In genomic region chr20:23937303-23938117, GRCh38 we compare ENCODE assay signal across 8 cellular contexts.
DNase-seq lines count a peak whose midpoint lies in the region; ATAC-seq and TF ChIP-seq lines count a peak whose summit lies in the region.

No MANE protein-coding gene starts in this region.

- H3K27ac ChIP-seq in DND-41 (ENCODE audit: low read length) = peak overlapping the region; percentile 7; the same call in 1 of the 2 replicates

- no peaks in the 10 kb centered on the region for H3K4me1 ChIP-seq in DND-41 (ENCODE audit: insufficient read depth, low read length)

- H3K4me2 ChIP-seq in DND-41 (ENCODE audit: insufficient read depth, low read length) = no peak overlapping the region

- no peaks in the 10 kb centered on the region for H3K79me2 ChIP-seq in DND-41 (ENCODE audit: insufficient read depth, low read length)

- H4K20me1 ChIP-seq in DND-41 (ENCODE audit: insufficient read depth, low read length) = no peaks in the 10 kb centered on the region

- H3K9me3 ChIP-seq in DND-41 (ENCODE audit: insufficient read depth, low read length, severe bottlenecking) = peaks cover 18% of the 10 kb centered on the region

- no peak overlapping the region for H2AFZ ChIP-seq in DND-41 (ENCODE audit: low read depth, low read length)

- no peak overlapping the region for H3K4me3 ChIP-seq in DND-41 (ENCODE audit: low read depth in 1 of 2, low read length in 2 of 2)
- no peak overlapping the region for H3K4me3 ChIP-seq in WI38 (ENCODE audit: low read depth, low read length)

- H3K27me3 ChIP-seq in DND-41 (ENCODE audit: insufficient read depth, low read length, poor library complexity) = no peaks in the 10 kb centered on the region

- no peak overlapping the region for H3K9ac ChIP-seq in DND-41 (ENCODE audit: low read depth, low read length)

- peak; percentile 94 for TF ChIP-seq CTCF in DND-41 (IDR thresholded peaks at IDR 0.05; ENCODE audit: borderline replicate concordance, extremely low read depth, low read length, poor library complexity, severe bottlenecking)
- peak; percentile 48; the same call in 1 of the 2 replicates for TF ChIP-seq CTCF in WI38 (IDR thresholded peaks at IDR 0.05; ENCODE audit: low read depth, low read length)

- H3K36me3 ChIP-seq in DND-41 (ENCODE audit: insufficient read depth, low read length) = no peaks in the 10 kb centered on the region

- peak; percentile 99 for ATAC-seq in DND-41 (ENCODE audit: insufficient read depth, low read depth)
- peak; percentile 70 for ATAC-seq in GM21619 (IDR thresholded peaks at IDR 0.05; ENCODE audit: unreplicated experiment)
- no peak for ATAC-seq in GM21447 (IDR thresholded peaks at IDR 0.05; ENCODE audit: unreplicated experiment)

- DNase-seq in DND-41 (peak; percentile 76), MV-4-11 (lab: John Stamatoyannopoulos, UW) (peak; percentile 40), kidney glomerular epithelial cell (lab: John Stamatoyannopoulos, UW) (peak; percentile 56)
- peak; percentile 63 for DNase-seq in central memory CD4-positive, alpha-beta T cell
- DNase-seq in stimulated activated CD4-positive, alpha-beta T cell treated with anti-CD3 and anti-CD28 coated beads, Interleukin-2, amount 100 ng/mL, for 4 hours (ENCODE audit: low read depth) = peak; percentile 46
